25 cellular contexts compared by ENCODE assay signal in genomic region chr18:26708814-26709717, GRCh38.
DNase-seq lines count a peak whose midpoint lies in the region; ATAC-seq, FAIRE-seq and TF ChIP-seq lines count a peak whose summit lies in the region.
"Had no signal": no experiment of that assay in that cellular context is flagged by ENCODE, and none has a peak within 500 bp of the region (broad histone marks: within the 10 kb centered on the region; RNA-seq: fewer than 3 reads in every experiment).

No MANE protein-coding gene starts in this region.

- H3K36me3 ChIP-seq in KMS-11 (ENCODE audit: insufficient read depth) (no peaks in the 10 kb centered on the region), MG63 (no peaks in the 10 kb centered on the region)
- H3K36me3 ChIP-seq: adrenal gland, ovary, vagina had no signal

- H3K27ac Mint-ChIP-seq in activated T-cell treated with anti-CD3 and anti-CD28 coated beads, Interleukin-2, amount 50 U/mL, for 72 hours, result no peak overlapping the region
- H3K27ac Mint-ChIP-seq: activated B cell treated with CpG ODN at 0.5 μM for 24 hours; activated naive CD4-positive, alpha-beta T cell treated with anti-CD3 and anti-CD28 coated beads for 36 hours; stimulated activated naive CD8-positive, alpha-beta T cell treated with anti-CD3 and anti-CD28 coated beads, Interleukin-15, amount 100 ng/mL, for 72 hours had no signal

- ATAC-seq in A549 (no peak), HG02623 (IDR thresholded peaks at IDR 0.05; ENCODE audit: unreplicated experiment) (no peak)
- ATAC-seq in activated T-cell treated with anti-CD3 and anti-CD28 coated beads, Interleukin-2, amount 50 U/mL, for 72 hours (replicated peaks in 1 of 2), result no peak
- ATAC-seq: activated CD8-positive, alpha-beta memory T cell treated with anti-CD3 and anti-CD28 coated beads, Interleukin-2, amount 10 ng/mL, durations not matched to agents 7 days and 5 days; natural killer cell treated with Interleukin-12 subunit alpha and Interleukin-12 subunit beta and Interleukin-15 and Interleukin-18, amount 100 ng/mL, for 72 hours; stimulated activated naive CD8-positive, alpha-beta T cell treated with anti-CD3 and anti-CD28 coated beads, Interleukin-15, amount 100 ng/mL, for 72 hours had no signal

- CTCF ChIA-PET in A549 (lab: Yijun Ruan, JAX), result interaction anchor here (1.3 kb wide), 1 partner anchor 273 kb away, joined by 3 read pairs; no protein-coding TSS in a partner anchor

- in situ Hi-C loops in ACHN (cut with HindIII; ENCODE audit: low pct_ligation_motif_present, low pct_unique_long_range_greater_than_20kb, low sequenced_read_pairs), result no loop called here

- no peak for FAIRE-seq in A549 (lab: Jason Lieb, UNC)
- FAIRE-seq: keratinocyte had no signal

- no peak overlapping the region for H3K4me3 Mint-ChIP-seq in activated T-cell treated with anti-CD3 and anti-CD28 coated beads, Interleukin-2, amount 50 U/mL, for 72 hours
- H3K4me3 Mint-ChIP-seq: activated B cell treated with CpG ODN at 0.5 μM for 24 hours; activated naive CD4-positive, alpha-beta T cell treated with anti-CD3 and anti-CD28 coated beads for 36 hours; brain; natural killer cell treated with Interleukin-12 subunit alpha and Interleukin-12 subunit beta and Interleukin-15 and Interleukin-18, amount 100 ng/mL, for 72 hours; stimulated activated naive CD8-positive, alpha-beta T cell treated with anti-CD3 and anti-CD28 coated beads, Interleukin-15, amount 100 ng/mL, for 72 hours had no signal

- peaks cover 7% of the 10 kb centered on the region for H3K4me1 Mint-ChIP-seq in activated T-cell treated with anti-CD3 and anti-CD28 coated beads, Interleukin-2, amount 50 U/mL, for 72 hours (ENCODE audit: low read depth)
- H3K4me1 Mint-ChIP-seq: activated B cell treated with CpG ODN at 0.5 μM for 24 hours; stimulated activated naive CD8-positive, alpha-beta T cell treated with anti-CD3 and anti-CD28 coated beads, Interleukin-15, amount 100 ng/mL, for 72 hours had no signal

- no peak overlapping the region for H3K9ac ChIP-seq in KMS-11

- peaks cover 6% of the 10 kb centered on the region for H3K27me3 Mint-ChIP-seq in activated T-cell treated with anti-CD3 and anti-CD28 coated beads, Interleukin-2, amount 50 U/mL, for 72 hours (ENCODE audit: low read depth)

- 65% methylated on average over 7 of the region's 7 CpGs for WGBS in A549 (ENCODE audit: missing lambda C conversion rate)

- H3K4me1 ChIP-seq in A549 (no peaks in the 10 kb centered on the region), KMS-11 (ENCODE audit: low read depth, poor library complexity, severe bottlenecking) (peaks cover 25% of the 10 kb centered on the region)
- H3K4me1 ChIP-seq: adrenal gland, vagina had no signal

- no peak for TF ChIP-seq CTCF in A549 (IDR thresholded peaks at IDR 0.05)
- TF ChIP-seq CTCF in KMS-11 (conservative IDR thresholded peaks at IDR 0.05; ENCODE audit: low read depth, low read length), result no peak
- TF ChIP-seq CTCF in fibroblast of pulmonary artery (IDR thresholded peaks at IDR 0.05; ENCODE audit: low read length, missing control alignments), result no peak

- no peak for TF ChIP-seq EP300 in A549 (IDR thresholded peaks at IDR 0.05)

- no peak for TF ChIP-seq RAD21 in A549 (conservative IDR thresholded peaks at IDR 0.05 in 1 of 2, IDR thresholded peaks at IDR 0.05 in 1 of 2)

- H3K4me3 ChIP-seq in A549, result no peak overlapping the region
- no peak overlapping the region for H3K4me3 ChIP-seq in KMS-11 (IDR thresholded peaks at IDR 0.05; ENCODE audit: insufficient read depth, low read depth, low read length)
- no peak overlapping the region for H3K4me3 ChIP-seq in fibroblast of pulmonary artery (replicated peaks; ENCODE audit: low read depth, low read length)
- H3K4me3 ChIP-seq in MG63, result no peak overlapping the region
- H3K4me3 ChIP-seq: adrenal gland, ovary, skin epidermis, vagina had no signal

- H3K4me2 ChIP-seq in A549 (no peak overlapping the region), KMS-11 (peak overlapping the region; percentile 53)

- H3K9me3 ChIP-seq in A549 (no peaks in the 10 kb centered on the region), MG63 (no peaks in the 10 kb centered on the region)
- H3K9me3 ChIP-seq: ovary, vagina had no signal

- POLR2A ChIA-PET in A549 (lab: Yijun Ruan, JAX), result no interaction called here

- no peaks in the 10 kb centered on the region for H3K79me2 ChIP-seq in KMS-11 (ENCODE audit: insufficient read depth, low read depth)

- no peak for TF ChIP-seq POLR2A in A549 (IDR thresholded peaks at IDR 0.05; ENCODE audit: low read length)

- H3K9me3 Mint-ChIP-seq in activated T-cell treated with anti-CD3 and anti-CD28 coated beads, Interleukin-2, amount 50 U/mL, for 72 hours, result no peaks in the 10 kb centered on the region
- H3K9me3 Mint-ChIP-seq: activated B cell treated with CpG ODN at 0.5 μM for 24 hours; activated naive CD4-positive, alpha-beta T cell treated with anti-CD3 and anti-CD28 coated beads for 36 hours; natural killer cell treated with Interleukin-12 subunit alpha and Interleukin-12 subunit beta and Interleukin-15 and Interleukin-18, amount 100 ng/mL, for 72 hours; stimulated activated naive CD8-positive, alpha-beta T cell treated with anti-CD3 and anti-CD28 coated beads, Interleukin-15, amount 100 ng/mL, for 72 hours had no signal

- H3K36me3 Mint-ChIP-seq in activated T-cell treated with anti-CD3 and anti-CD28 coated beads, Interleukin-2, amount 50 U/mL, for 72 hours (ENCODE audit: insufficient read depth in 2 of 2), result no peaks in the 10 kb centered on the region
- H3K36me3 Mint-ChIP-seq: brain; natural killer cell treated with Interleukin-12 subunit alpha and Interleukin-12 subunit beta and Interleukin-15 and Interleukin-18, amount 100 ng/mL, for 72 hours had no signal

- H3K27me3 ChIP-seq in KMS-11 (ENCODE audit: insufficient read depth, low read depth) (peaks cover 26% of the 10 kb centered on the region; the same call in 1 of the 2 replicates), MG63 (no peaks in the 10 kb centered on the region)
- H3K27me3 ChIP-seq: adrenal gland, ovary, vagina had no signal

- DNase-seq in A549 (ENCODE audit: low read depth in 1 of 2, low spot score in 1 of 2), result no peak
- DNase-seq in NOMO-1 treated with dmso at 0.1 percent for 144 hours (lab: John Stamatoyannopoulos, UW; ENCODE audit: unreplicated experiment), result peak; percentile 55
- peak; percentile 1 for DNase-seq in fibroblast of pulmonary artery (ENCODE audit: low read depth)
- DNase-seq in MG63, result no peak
- DNase-seq in ACHN, result no peak
- no peak for DNase-seq in activated T-cell treated with anti-CD3 and anti-CD28 coated beads, Interleukin-2, amount 50 U/mL, for 72 hours
- DNase-seq: activated B cell treated with CpG ODN at 0.5 μM for 24 hours; activated CD8-positive, alpha-beta memory T cell treated with anti-CD3 and anti-CD28 coated beads, Interleukin-2, amount 10 ng/mL, durations not matched to agents 7 days and 5 days; activated naive CD4-positive, alpha-beta T cell treated with anti-CD3 and anti-CD28 coated beads for 36 hours; adrenal gland; DMS53; GDM1; NCI-H146; NCI-H2171; NCI-H510A; ovary; SHP77; stimulated activated naive CD8-positive, alpha-beta T cell treated with anti-CD3 and anti-CD28 coated beads, Interleukin-15, amount 100 ng/mL, for 72 hours had no signal

- H3K27ac ChIP-seq in A549, result no peak overlapping the region
- no peak overlapping the region for H3K27ac ChIP-seq in KMS-11
- H3K27ac ChIP-seq: adrenal gland, ovary, skin epidermis, vagina had no signal

- no peaks in the 10 kb centered on the region for H4K20me1 ChIP-seq in KMS-11 (ENCODE audit: insufficient read depth)

- no peak overlapping the region for H2AFZ ChIP-seq in KMS-11 (ENCODE audit: low read depth)

TF ChIP-seq in A549, 52 proteins besides CTCF, POLR2A, EP300 and RAD21:
- no peak for TF ChIP-seq HOXA7 (CRISPR knock-in tag; IDR thresholded peaks at IDR 0.05)
- no peak for TF ChIP-seq GATA3 (IDR thresholded peaks at IDR 0.05; ENCODE audit: borderline replicate concordance)
- no peak for TF ChIP-seq KDM5A (IDR thresholded peaks at IDR 0.05)
- TF ChIP-seq MAFK (IDR thresholded peaks at IDR 0.05; ENCODE audit: partially characterized antibody), result peak; percentile 77
- no peak for TF ChIP-seq ELK1 (IDR thresholded peaks at IDR 0.05; ENCODE audit: low read depth, low read length)

Comparison
In these comparisons a context has a peak if more than half of its experiments do, and no peak if none do; other contexts are left out.
1. DNase-seq: peak in NOMO-1 treated with dmso at 0.1 percent for 144 hours (single experiment) and fibroblast of pulmonary artery (single experiment); none in A549 (0 of 2), MG63 (single experiment), ACHN (single experiment) and activated T-cell treated with anti-CD3 and anti-CD28 coated beads, Interleukin-2, amount 50 U/mL, for 72 hours (0 of 2).